18 cellular contexts compared by ENCODE assay signal in genomic region chr16:79758615-79759346, GRCh38.
DNase-seq lines count a peak whose midpoint lies in the region; ATAC-seq and TF ChIP-seq lines count a peak whose summit lies in the region.
"Had no signal": no experiment of that assay in that cellular context is flagged by ENCODE, and none has a peak within 500 bp of the region (broad histone marks: within the 10 kb centered on the region; RNA-seq: fewer than 3 reads in every experiment).

No MANE protein-coding gene starts in this region.

- intact Hi-C loops in esophagus squamous epithelium (cut with DNase I) = no loop called here
- intact Hi-C loops in sigmoid colon (cut with DNase I) = no loop called here

- no peaks in the 10 kb centered on the region for H3K36me3 ChIP-seq in RWPE2 (ENCODE audit: low read depth)
- H3K36me3 ChIP-seq in esophagus squamous epithelium = no peaks in the 10 kb centered on the region
- H3K36me3 ChIP-seq in trophoblast cell (ENCODE audit: control insufficient read depth in 1 of 2, insufficient read depth in 2 of 2, low read length in 2 of 2) = no peaks in the 10 kb centered on the region
- no peaks in the 10 kb centered on the region for H3K36me3 ChIP-seq in sigmoid colon
- H3K36me3 ChIP-seq: lower lobe of right lung had no signal

- WGBS in esophagus squamous epithelium, 2 donors = 41 to 60% methylated on average over 15 of the region's 15 CpGs
- no CpG with 5 or more reads among the region's 15 CpGs for WGBS in trophoblast cell (ENCODE audit: extremely low coverage, insufficient coverage, insufficient read length)
- 52 to 77% methylated on average over 15 of the region's 15 CpGs for WGBS in sigmoid colon, 2 donors

- no peaks in the 10 kb centered on the region for H3K27me3 ChIP-seq in RWPE2 (ENCODE audit: insufficient read depth, poor library complexity, severe bottlenecking)
- no peaks in the 10 kb centered on the region for H3K27me3 ChIP-seq in esophagus squamous epithelium
- H3K27me3 ChIP-seq in trophoblast cell (ENCODE audit: insufficient read depth, low read length) = no peaks in the 10 kb centered on the region
- H3K27me3 ChIP-seq in sigmoid colon = no peaks in the 10 kb centered on the region

- no peak overlapping the region for H3K4ac ChIP-seq in trophoblast cell (ENCODE audit: low read depth, low read length)

- no peak overlapping the region for H3K18ac ChIP-seq in trophoblast cell (ENCODE audit: low read length)

- no peak overlapping the region for H4K12ac ChIP-seq in trophoblast cell (ENCODE audit: low read depth, low read length)

- H3K79me1 ChIP-seq in trophoblast cell (ENCODE audit: low read length) = peaks cover 1% of the 10 kb centered on the region

- DNase-seq in DMS53 treated with DMSO at 0.1 percent for 48 hours (lab: John Stamatoyannopoulos, UW; ENCODE audit: unreplicated experiment) (peak; percentile 30), RWPE2 (ENCODE audit: low spot score) (no peak), esophagus squamous epithelium (lab: John Stamatoyannopoulos, UW) (no peak), trophoblast cell (no peak), retina (no peak), GM13976 (ENCODE audit: low spot score) (no peak), sigmoid colon (no peak)
- DNase-seq: activated CD8-positive, alpha-beta memory T cell treated with anti-CD3 and anti-CD28 coated beads, Interleukin-2, amount 10 ng/mL, durations not matched to agents 7 days and 5 days; activated effector memory CD4-positive, alpha-beta T cell treated with anti-CD3 and anti-CD28 coated beads, Interleukin-2, amount 50 U/mL, for 16 hours; amygdala; GDM1; lower lobe of right lung; naive thymus-derived CD4-positive, alpha-beta T cell; NCI-H1930; stimulated activated naive CD8-positive, alpha-beta T cell treated with anti-CD3 and anti-CD28 coated beads, Interleukin-15, amount 100 ng/mL, for 72 hours; T-helper 9 cell had no signal

- peak; percentile 98 for ATAC-seq in RWPE2 (ENCODE audit: low read depth)
- no peak for ATAC-seq in GM21717 (IDR thresholded peaks at IDR 0.05; ENCODE audit: unreplicated experiment)
- ATAC-seq: activated CD8-positive, alpha-beta memory T cell treated with anti-CD3 and anti-CD28 coated beads, Interleukin-2, amount 10 ng/mL, durations not matched to agents 7 days and 5 days; GM12878; lower lobe of right lung; naive thymus-derived CD4-positive, alpha-beta T cell; stimulated activated naive CD8-positive, alpha-beta T cell treated with anti-CD3 and anti-CD28 coated beads, Interleukin-15, amount 100 ng/mL, for 72 hours had no signal

- no peak overlapping the region for H2BK120ac ChIP-seq in trophoblast cell (ENCODE audit: insufficient read depth, low read length, poor library complexity)

- H3K79me2 ChIP-seq in trophoblast cell (ENCODE audit: control insufficient read depth, insufficient read depth, low read length, poor library complexity) = no peaks in the 10 kb centered on the region

- H3K4me3 ChIP-seq in RWPE2 (ENCODE audit: severe bottlenecking) (no peak overlapping the region), esophagus squamous epithelium (no peak overlapping the region), trophoblast cell (ENCODE audit: low read depth, low read length) (no peak overlapping the region), sigmoid colon (no peak overlapping the region)
- H3K4me3 ChIP-seq: GM12878, lower lobe of right lung had no signal

- TF ChIP-seq EP300 in sigmoid colon (IDR thresholded peaks at IDR 0.05) = no peak

- no peak overlapping the region for H3K14ac ChIP-seq in trophoblast cell (ENCODE audit: low read length)

- no peak overlapping the region for H3K23ac ChIP-seq in trophoblast cell (ENCODE audit: low read length)

- TF ChIP-seq CTCF in RWPE2 (IDR thresholded peaks at IDR 0.05; ENCODE audit: poor library complexity, severe bottlenecking) (no peak), esophagus squamous epithelium (IDR thresholded peaks at IDR 0.05) (no peak), GM13976 (IDR thresholded peaks at IDR 0.05; ENCODE audit: borderline replicate concordance, control extremely low read depth, extremely low read depth, insufficient read depth, missing control alignments) (no peak), sigmoid colon (IDR thresholded peaks at IDR 0.05) (no peak)

- H3K27ac ChIP-seq in RWPE2 (ENCODE audit: poor library complexity, severe bottlenecking) (peak overlapping the region; percentile 72), esophagus squamous epithelium (peak overlapping the region in 3 of 4 donors; percentile 49 to 60 (median 57)), trophoblast cell (ENCODE audit: low read depth, low read length) (no peak overlapping the region), sigmoid colon (no peak overlapping the region)
- H3K27ac ChIP-seq: lower lobe of right lung had no signal

- H2BK5ac ChIP-seq in trophoblast cell (ENCODE audit: low read depth, low read length, poor library complexity) = no peak overlapping the region

- peak overlapping the region; percentile 27 for H2BK12ac ChIP-seq in trophoblast cell (ENCODE audit: low read length)

- TF ChIP-seq POLR2A in esophagus squamous epithelium (IDR thresholded peaks at IDR 0.05) (no peak), sigmoid colon (IDR thresholded peaks at IDR 0.05) (no peak)

- no peak overlapping the region for H2AFZ ChIP-seq in trophoblast cell (ENCODE audit: insufficient read depth, low read length, poor library complexity)

- no peak overlapping the region for H3K9ac ChIP-seq in trophoblast cell (ENCODE audit: low read length)

- H3K9me3 ChIP-seq in RWPE2 (ENCODE audit: severe bottlenecking) (no peaks in the 10 kb centered on the region), esophagus squamous epithelium (no peaks in the 10 kb centered on the region), trophoblast cell (ENCODE audit: insufficient read depth, low read depth, low read length) (no peaks in the 10 kb centered on the region), sigmoid colon (no peaks in the 10 kb centered on the region)
- H3K9me3 ChIP-seq: lower lobe of right lung had no signal

- in situ Hi-C loops in GM13976 (cut with MboI; ENCODE audit: low sequenced_read_pairs, unreplicated experiment) = no loop called here

- H4K8ac ChIP-seq in trophoblast cell (ENCODE audit: low read depth, low read length) = no peak overlapping the region

- H3K4me1 ChIP-seq in RWPE2 (ENCODE audit: insufficient read depth, poor library complexity, severe bottlenecking) (peaks cover 22% of the 10 kb centered on the region), esophagus squamous epithelium (peaks cover 0 to 59% (median 5%) of the 10 kb centered on the region in 3 donors), trophoblast cell (ENCODE audit: control insufficient read depth in 1 of 2, insufficient read depth in 2 of 2, low read length in 2 of 2) (peaks cover 0 to 3% of the 10 kb centered on the region in 2 experiments), sigmoid colon (peaks cover 0 to 13% (median 5%) of the 10 kb centered on the region in 4 donors)
- H3K4me1 ChIP-seq: lower lobe of right lung had no signal

- H3K4me2 ChIP-seq in trophoblast cell (ENCODE audit: low read length) = no peak overlapping the region

- peak overlapping the region; percentile 15 for H2AK5ac ChIP-seq in trophoblast cell (ENCODE audit: low read length)

- no peak overlapping the region for H4K91ac ChIP-seq in trophoblast cell (ENCODE audit: low read depth, low read length)

Comparison
In these comparisons a context has a peak if more than half of its experiments do, and no peak if none do; other contexts are left out.
1. H3K27ac ChIP-seq: peak in RWPE2 (single experiment) and esophagus squamous epithelium (3 of 4); none in trophoblast cell (single experiment) and sigmoid colon (0 of 4).